Comparison of ENCODE assay signal across 9 cellular contexts in the genomic region with DNA sequence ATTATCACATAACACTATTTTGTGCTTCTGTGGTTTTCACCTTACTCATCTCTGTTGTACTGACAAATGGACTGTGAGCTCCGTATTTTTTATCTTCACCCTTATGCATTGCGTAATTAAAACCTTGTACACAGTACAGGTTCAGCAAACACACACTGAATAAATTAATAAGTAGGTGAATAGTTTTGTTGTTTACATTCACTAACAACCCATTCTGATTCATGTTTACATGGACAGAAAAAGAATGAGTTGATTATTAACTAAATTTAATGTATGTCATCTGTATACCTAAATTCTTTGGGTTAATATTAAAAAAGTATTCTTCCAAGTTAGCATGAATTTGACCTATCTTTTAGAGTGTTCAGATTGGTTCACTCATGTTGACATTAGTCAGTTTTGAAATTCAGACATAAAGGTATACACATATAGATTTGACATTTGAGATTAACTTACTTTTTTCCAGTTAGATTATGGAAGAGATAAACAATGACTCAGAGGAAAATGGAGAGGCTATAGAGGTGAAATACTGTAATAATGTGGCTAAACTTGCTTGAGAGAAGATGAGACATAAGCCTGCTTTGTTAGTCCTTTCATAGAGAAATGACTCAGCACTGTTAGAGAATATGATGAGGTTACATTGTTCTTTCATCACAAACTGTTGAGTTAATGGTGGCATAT.
DNase-seq lines count a peak whose midpoint lies in the region; ATAC-seq and TF ChIP-seq lines count a peak whose summit lies in the region.
"Had no signal": no experiment of that assay in that cellular context is flagged by ENCODE, and none has a peak within 500 bp of the region (broad histone marks: within the 10 kb centered on the region; RNA-seq: fewer than 3 reads in every experiment).

No MANE protein-coding gene starts in this region.

- no peak overlapping the region for H3K27ac ChIP-seq in AG04450 (ENCODE audit: low read depth, low read length)
- no peak overlapping the region for H3K27ac ChIP-seq in neural progenitor cell

- no peak overlapping the region for H3K4me3 ChIP-seq in AG04450 (ENCODE audit: low read depth, low read length)
- no peak overlapping the region for H3K4me3 ChIP-seq in epithelial cell of proximal tubule (ENCODE audit: low read depth, low read length)
- no peak overlapping the region for H3K4me3 ChIP-seq in neural progenitor cell
- H3K4me3 ChIP-seq: Peyer's patch had no signal

- H3K36me3 ChIP-seq in neural progenitor cell, result no peaks in the 10 kb centered on the region
- H3K36me3 ChIP-seq: Peyer's patch had no signal

- no peak overlapping the region for H3K4me2 ChIP-seq in neural progenitor cell

- H3K27me3 ChIP-seq in AG04450 (ENCODE audit: control insufficient read depth, insufficient read depth, low read length) (no peaks in the 10 kb centered on the region), neural progenitor cell (no peaks in the 10 kb centered on the region)
- H3K27me3 ChIP-seq: Peyer's patch had no signal

- peak; percentile 60 for ATAC-seq in GM19452 (IDR thresholded peaks at IDR 0.05; ENCODE audit: unreplicated experiment)

- POLR2A ChIA-PET in AG04450 (lab: Yijun Ruan, JAX), result interaction anchor here (0.7 kb wide), 1 partner anchor 255 kb away, joined by 4 read pairs; no protein-coding TSS in a partner anchor

- no peak overlapping the region for H3K27ac Mint-ChIP-seq in neural progenitor cell

- DNase-seq in AG04450 (ENCODE audit: low read depth, low spot score), result peak; percentile 4
- peak; percentile 81 for DNase-seq in HS-5 (ENCODE audit: low read depth)
- peak; percentile 61 for DNase-seq in epithelial cell of proximal tubule (ENCODE audit: low read depth)
- no peak for DNase-seq in NCI-H82 treated with DMSO at 0.1 percent for 48 hours (lab: John Stamatoyannopoulos, UW; ENCODE audit: unreplicated experiment)
- no peak for DNase-seq in NCI-H187 (lab: John Stamatoyannopoulos, UW)
- DNase-seq in NCI-H1694 (lab: John Stamatoyannopoulos, UW), result no peak
- no peak for DNase-seq in neural progenitor cell (ENCODE audit: low spot score)
- DNase-seq: Peyer's patch had no signal

- H2AFZ ChIP-seq in neural progenitor cell (replicated peaks), result no peak overlapping the region

- H3K36me3 Mint-ChIP-seq in neural progenitor cell, result no peaks in the 10 kb centered on the region

- TF ChIP-seq CTCF in AG04450 (IDR thresholded peaks at IDR 0.05; ENCODE audit: low read depth, low read length), result no peak
- TF ChIP-seq CTCF in epithelial cell of proximal tubule (conservative IDR thresholded peaks at IDR 0.05; ENCODE audit: low read depth, low read length), result no peak
- no peak for TF ChIP-seq CTCF in neural progenitor cell (IDR thresholded peaks at IDR 0.05)

- no peak overlapping the region for H3K9ac ChIP-seq in neural progenitor cell

- no peaks in the 10 kb centered on the region for H4K20me1 ChIP-seq in neural progenitor cell (ENCODE audit: low read depth)

- no peaks in the 10 kb centered on the region for H3K79me2 ChIP-seq in neural progenitor cell (ENCODE audit: low read depth)

- CTCF ChIA-PET in AG04450 (lab: Charles Lee), result no interaction called here

- H3K9me3 ChIP-seq in AG04450 (ENCODE audit: control insufficient read depth, insufficient read depth, low read length), result no peaks in the 10 kb centered on the region
- no peaks in the 10 kb centered on the region for H3K9me3 ChIP-seq in neural progenitor cell (ENCODE audit: low read depth)
- H3K9me3 ChIP-seq: Peyer's patch had no signal

- H3K9me3 Mint-ChIP-seq in neural progenitor cell, result no peaks in the 10 kb centered on the region

- no peaks in the 10 kb centered on the region for H3K4me1 ChIP-seq in neural progenitor cell
- H3K4me1 ChIP-seq: Peyer's patch had no signal

- peaks cover 10% of the 10 kb centered on the region for H3K4me1 Mint-ChIP-seq in neural progenitor cell

- no peak overlapping the region for H3K4me3 Mint-ChIP-seq in neural progenitor cell

- H3F3A ChIP-seq in neural progenitor cell (ENCODE audit: low read depth), result no peaks in the 10 kb centered on the region

- H3K27me3 Mint-ChIP-seq in neural progenitor cell (ENCODE audit: insufficient read depth, low read depth), result no peaks in the 10 kb centered on the region

Comparison
In these comparisons a context has a peak if more than half of its experiments do, and no peak if none do; other contexts are left out.
1. DNase-seq: peak in AG04450 (single experiment), HS-5 (single experiment) and epithelial cell of proximal tubule (single experiment); none in NCI-H82 treated with DMSO at 0.1 percent for 48 hours (single experiment), NCI-H187 (0 of 2), NCI-H1694 (single experiment) and neural progenitor cell (single experiment).